In the genomic region with DNA sequence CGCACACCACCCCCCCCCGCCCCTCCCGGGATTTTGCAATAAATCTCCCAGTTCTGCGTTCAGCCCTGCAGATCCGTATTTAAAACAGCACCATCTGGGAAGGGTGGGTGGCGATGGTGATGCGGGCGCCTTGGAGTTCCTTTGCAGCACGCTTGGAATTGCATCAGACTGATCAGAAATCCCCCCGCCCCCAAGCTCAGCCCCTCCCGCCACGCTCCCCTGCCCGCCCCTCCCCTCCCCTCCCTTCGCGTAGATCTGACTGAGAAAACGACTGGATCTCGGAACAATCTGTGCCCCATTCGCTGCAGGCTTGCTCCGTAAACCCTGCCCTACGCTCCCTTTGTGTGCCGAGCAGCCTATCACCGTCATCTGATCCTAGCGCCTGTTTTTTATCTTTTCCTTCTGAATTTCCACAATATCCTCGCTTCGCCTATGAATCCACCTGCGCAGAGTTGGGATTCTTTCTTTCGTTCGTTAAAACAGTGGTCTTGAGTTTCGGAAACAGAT, we compare ENCODE assay signal across 2 cellular contexts.
A peak's percentile ranks its signal among the peaks of the same experiment; 100 is the strongest.
TF ChIP-seq lines count a peak whose summit lies in the region.

No MANE protein-coding gene starts in this region.

TF ChIP-seq in A549, 52 proteins besides CTCF, POLR2A, EP300 and RAD21 (continued from another document):
- TF ChIP-seq, protein P1, sequence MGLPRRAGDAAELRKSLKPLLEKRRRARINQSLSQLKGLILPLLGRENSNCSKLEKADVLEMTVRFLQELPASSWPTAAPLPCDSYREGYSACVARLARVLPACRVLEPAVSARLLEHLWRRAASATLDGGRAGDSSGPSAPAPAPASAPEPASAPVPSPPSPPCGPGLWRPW (IDR thresholded peaks at IDR 0.05) = peak; percentile 42; the same call in 1 of the 2 replicates

TF ChIP-seq in SK-N-SH, 30 proteins besides CTCF, POLR2A, EP300 and RAD21 (continued from another document):
- no peak for TF ChIP-seq FOSL2 (IDR thresholded peaks at IDR 0.05; ENCODE audit: borderline replicate concordance, low read depth)
- TF ChIP-seq, protein P2, sequence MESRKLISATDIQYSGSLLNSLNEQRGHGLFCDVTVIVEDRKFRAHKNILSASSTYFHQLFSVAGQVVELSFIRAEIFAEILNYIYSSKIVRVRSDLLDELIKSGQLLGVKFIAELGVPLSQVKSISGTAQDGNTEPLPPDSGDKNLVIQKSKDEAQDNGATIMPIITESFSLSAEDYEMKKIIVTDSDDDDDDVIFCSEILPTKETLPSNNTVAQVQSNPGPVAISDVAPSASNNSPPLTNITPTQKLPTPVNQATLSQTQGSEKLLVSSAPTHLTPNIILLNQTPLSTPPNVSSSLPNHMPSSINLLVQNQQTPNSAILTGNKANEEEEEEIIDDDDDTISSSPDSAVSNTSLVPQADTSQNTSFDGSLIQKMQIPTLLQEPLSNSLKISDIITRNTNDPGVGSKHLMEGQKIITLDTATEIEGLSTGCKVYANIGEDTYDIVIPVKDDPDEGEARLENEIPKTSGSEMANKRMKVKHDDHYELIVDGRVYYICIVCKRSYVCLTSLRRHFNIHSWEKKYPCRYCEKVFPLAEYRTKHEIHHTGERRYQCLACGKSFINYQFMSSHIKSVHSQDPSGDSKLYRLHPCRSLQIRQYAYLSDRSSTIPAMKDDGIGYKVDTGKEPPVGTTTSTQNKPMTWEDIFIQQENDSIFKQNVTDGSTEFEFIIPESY (IDR thresholded peaks at IDR 0.05; ENCODE audit: borderline replicate concordance, low read depth) = no peak
- TF ChIP-seq, protein P3, sequence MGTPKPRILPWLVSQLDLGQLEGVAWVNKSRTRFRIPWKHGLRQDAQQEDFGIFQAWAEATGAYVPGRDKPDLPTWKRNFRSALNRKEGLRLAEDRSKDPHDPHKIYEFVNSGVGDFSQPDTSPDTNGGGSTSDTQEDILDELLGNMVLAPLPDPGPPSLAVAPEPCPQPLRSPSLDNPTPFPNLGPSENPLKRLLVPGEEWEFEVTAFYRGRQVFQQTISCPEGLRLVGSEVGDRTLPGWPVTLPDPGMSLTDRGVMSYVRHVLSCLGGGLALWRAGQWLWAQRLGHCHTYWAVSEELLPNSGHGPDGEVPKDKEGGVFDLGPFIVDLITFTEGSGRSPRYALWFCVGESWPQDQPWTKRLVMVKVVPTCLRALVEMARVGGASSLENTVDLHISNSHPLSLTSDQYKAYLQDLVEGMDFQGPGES (IDR thresholded peaks at IDR 0.05; ENCODE audit: low read depth, low read length) = no peak
- peak; percentile 33; the same call in 1 of the 2 replicates for TF ChIP-seq RFX5 (IDR thresholded peaks at IDR 0.05; ENCODE audit: low read length)
- peak; percentile 45 for TF ChIP-seq POLR2AphosphoS5 (IDR thresholded peaks at IDR 0.05; ENCODE audit: low read depth, low read length)
- TF ChIP-seq, protein P4, sequence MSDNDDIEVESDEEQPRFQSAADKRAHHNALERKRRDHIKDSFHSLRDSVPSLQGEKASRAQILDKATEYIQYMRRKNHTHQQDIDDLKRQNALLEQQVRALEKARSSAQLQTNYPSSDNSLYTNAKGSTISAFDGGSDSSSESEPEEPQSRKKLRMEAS (IDR thresholded peaks at IDR 0.05; ENCODE audit: low read depth) = peak; percentile 44; the same call in 1 of the 2 replicates
